In the genomic region with DNA sequence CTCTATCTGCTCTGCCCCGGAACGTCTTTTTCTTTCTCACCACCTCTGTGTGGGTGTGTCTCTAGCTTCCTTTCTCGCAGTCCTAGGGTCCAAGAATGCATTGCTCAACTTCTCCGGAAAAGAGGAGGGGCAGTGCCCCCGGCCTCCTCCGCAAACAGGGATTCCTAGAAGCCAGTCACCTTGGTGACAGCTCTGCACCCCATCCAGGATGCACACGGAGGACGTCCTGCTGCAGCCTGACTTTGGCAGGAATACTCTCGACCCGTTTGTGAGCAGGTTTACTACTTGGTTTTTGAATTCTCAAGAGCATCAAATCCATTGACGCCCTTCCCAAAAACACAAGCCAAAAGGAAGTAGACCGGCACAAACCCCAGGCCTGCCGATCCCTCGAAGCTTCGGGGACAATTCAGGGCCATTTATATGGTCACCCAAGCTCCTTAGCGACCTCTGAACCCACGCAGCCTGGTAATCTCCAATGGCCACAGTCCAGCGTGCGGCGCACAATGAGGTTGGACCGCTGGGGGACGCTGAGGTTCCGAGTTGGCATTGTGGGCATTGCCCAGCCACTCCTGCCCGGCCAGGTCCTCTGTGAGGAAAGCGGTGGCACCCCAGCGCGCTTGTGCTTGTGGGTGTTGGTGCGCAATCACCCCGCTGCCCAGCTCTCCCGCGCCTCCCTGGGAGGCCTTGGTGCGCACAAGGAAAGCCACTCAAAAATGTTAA, we compare ENCODE assay signal across 26 cellular contexts. TPM values are rescaled to one million over a fixed set of nuclear protein-coding genes. Genes with fewer than 3 reads are reported as not detected.
DNase-seq lines count a peak whose midpoint lies in the region; ATAC-seq and TF ChIP-seq lines count a peak whose summit lies in the region.
"Had no signal": no experiment of that assay in that cellular context is flagged by ENCODE, and none has a peak within 500 bp of the region (broad histone marks: within the 10 kb centered on the region; RNA-seq: fewer than 3 reads in every experiment).

No MANE protein-coding gene starts in this region.

- peak overlapping the region; percentile 19 for H3K4me3 Mint-ChIP-seq in natural killer cell
- H3K4me3 Mint-ChIP-seq in natural killer cell treated with Interleukin-12 subunit alpha and Interleukin-12 subunit beta and Interleukin-15 and Interleukin-18, amount 100 ng/mL, for 72 hours: no peak overlapping the region
- H3K4me3 Mint-ChIP-seq: activated naive CD4-positive, alpha-beta T cell treated with anti-CD3 and anti-CD28 coated beads, Interleukin-2, amount 50 U/mL, for 24 hours; dendritic cell treated with granulocyte-macrophage colony-stimulating factor and Interleukin-4, amounts not matched to agents 40 ng/mL and 50 ng/mL, for 4 days had no signal

- no peaks in the 10 kb centered on the region for H3K36me3 ChIP-seq in ovary
- H3K36me3 ChIP-seq: brain microvascular endothelial cell, right atrium auricular region, vagina had no signal

- peaks cover 8% of the 10 kb centered on the region for H3K27me3 ChIP-seq in ovary

- TF ChIP-seq EP300 in ovary (IDR thresholded peaks at IDR 0.05): no peak

- peaks cover 11% of the 10 kb centered on the region for H3K36me3 Mint-ChIP-seq in natural killer cell
- H3K36me3 Mint-ChIP-seq in natural killer cell treated with Interleukin-12 subunit alpha and Interleukin-12 subunit beta and Interleukin-15 and Interleukin-18, amount 100 ng/mL, for 72 hours: peaks cover 8% of the 10 kb centered on the region

- no peak overlapping the region for H3K27ac ChIP-seq in ovary
- H3K27ac ChIP-seq: brain microvascular endothelial cell, right atrium auricular region, vagina had no signal

- peaks cover 15 to 20% of the 10 kb centered on the region in 2 donors for H3K4me1 Mint-ChIP-seq in natural killer cell
- peaks cover 10 to 17% of the 10 kb centered on the region in 2 donors for H3K4me1 Mint-ChIP-seq in natural killer cell treated with Interleukin-12 subunit alpha and Interleukin-12 subunit beta and Interleukin-15 and Interleukin-18, amount 100 ng/mL, for 72 hours (ENCODE audit: low read depth in 2 of 2)

- H3K4me1 ChIP-seq in ovary (ENCODE audit: insufficient read depth): no peaks in the 10 kb centered on the region
- H3K4me1 ChIP-seq: Caco-2 had no signal

- intact Hi-C loops in natural killer cell (cut with micrococcal nuclease) (no loop called here), ovary (cut with DNase I) (no loop called here)

- ATAC-seq in natural killer cell: no peak
- no peak for ATAC-seq in natural killer cell treated with Interleukin-12 subunit alpha and Interleukin-12 subunit beta and Interleukin-15 and Interleukin-18, amount 100 ng/mL, for 72 hours
- no peak for ATAC-seq in activated CD4-positive, CD25-positive, alpha-beta regulatory T cell treated with anti-CD3 and anti-CD28 coated beads, Interleukin-2, amount 50 U/mL, for 24 hours
- no peak for ATAC-seq in HG02970 (IDR thresholded peaks at IDR 0.05; ENCODE audit: low FRiP score, unreplicated experiment)
- ATAC-seq: Right ventricle myocardium inferior had no signal

- TF ChIP-seq POLR2A in NB4 (IDR thresholded peaks at IDR 0.05; ENCODE audit: extremely low read depth, insufficient read length) (no peak), ovary (IDR thresholded peaks at IDR 0.05) (no peak)

- DNase-seq in natural killer cell: no peak
- DNase-seq in natural killer cell treated with Interleukin-12 subunit alpha and Interleukin-12 subunit beta and Interleukin-15 and Interleukin-18, amount 100 ng/mL, for 72 hours (ENCODE audit: low spot score): no peak
- peak; percentile 58 for DNase-seq in NB4 (ENCODE audit: low read depth)
- DNase-seq in kidney tubule cell (ENCODE audit: low spot score): peak; percentile 47
- no peak for DNase-seq in middle frontal gyrus (ENCODE audit: extremely low spot score, low spot score)
- no peak for DNase-seq in ovary
- DNase-seq: activated CD4-positive, CD25-positive, alpha-beta regulatory T cell treated with anti-CD3 and anti-CD28 coated beads, Interleukin-2, amount 50 U/mL, for 72 hours; activated T-cell treated with anti-CD3 and anti-CD28 coated beads for 4 hours; brain microvascular endothelial cell; Caco-2; erythroblast; NCI-H2029 treated with DMSO at 0.1 percent for 48 hours; NCI-H510A; stimulated activated CD4-positive, alpha-beta T cell treated with anti-CD3 and anti-CD28 coated beads, Interleukin-1b, Interleukin-23, amount 100 ng/mL, for 48 hours; substantia nigra had no signal

- 3% methylated on average over 32 of the region's 32 CpGs for whole genome bisulfite sequencing in ovary, 3 donors

- TF ChIP-seq CTCF in natural killer cell (IDR thresholded peaks at IDR 0.05) (no peak), NB4 (IDR thresholded peaks at IDR 0.05; ENCODE audit: low read depth, low read length) (no peak), ovary (IDR thresholded peaks at IDR 0.05) (no peak)

- peaks cover 73 to 88% of the 10 kb centered on the region in 2 donors for H3K27me3 Mint-ChIP-seq in natural killer cell (ENCODE audit: low read depth in 2 of 2)
- H3K27me3 Mint-ChIP-seq in natural killer cell treated with Interleukin-12 subunit alpha and Interleukin-12 subunit beta and Interleukin-15 and Interleukin-18, amount 100 ng/mL, for 72 hours: peaks cover 42 to 67% of the 10 kb centered on the region in 2 donors

- no peaks in the 10 kb centered on the region for H3K9me3 ChIP-seq in ovary
- H3K9me3 ChIP-seq: Caco-2, right atrium auricular region, vagina had no signal

- no peak overlapping the region for H3K27ac Mint-ChIP-seq in natural killer cell
- H3K27ac Mint-ChIP-seq in natural killer cell treated with Interleukin-12 subunit alpha and Interleukin-12 subunit beta and Interleukin-15 and Interleukin-18, amount 100 ng/mL, for 72 hours: no peak overlapping the region
- H3K27ac Mint-ChIP-seq: dendritic cell treated with granulocyte-macrophage colony-stimulating factor and Interleukin-4, amounts not matched to agents 40 ng/mL and 50 ng/mL, for 4 days had no signal

- H3K4me3 ChIP-seq in NB4 (ENCODE audit: low read depth, low read length) (no peak overlapping the region), ovary (no peak overlapping the region)
- H3K4me3 ChIP-seq: right atrium auricular region, vagina had no signal

- peaks cover 2 to 3% of the 10 kb centered on the region in 2 donors for H3K9me3 Mint-ChIP-seq in natural killer cell
- peaks cover 3% of the 10 kb centered on the region for H3K9me3 Mint-ChIP-seq in natural killer cell treated with Interleukin-12 subunit alpha and Interleukin-12 subunit beta and Interleukin-15 and Interleukin-18, amount 100 ng/mL, for 72 hours
- H3K9me3 Mint-ChIP-seq: dendritic cell treated with granulocyte-macrophage colony-stimulating factor and Interleukin-4, amounts not matched to agents 40 ng/mL and 50 ng/mL, for 4 days had no signal

RNA-seq across cellular contexts. Expression of a gene that starts 9.8 kb away (rescaled TPM):
- total RNA-seq in natural killer cell: not detected
- total RNA-seq in natural killer cell treated with Interleukin-12 subunit alpha and Interleukin-12 subunit beta and Interleukin-15 and Interleukin-18, amount 100 ng/mL, for 72 hours: not detected
- total RNA-seq in ovary: 1 to 10 TPM in 1 of 7 donors, under 1 TPM in 5, not detected in 1; 0.10 to 1.4 (median 0.49) TPM
- polyA plus RNA-seq in ovary: under 1 TPM; 0.10 to 0.21 TPM
- total RNA-seq: glomerular endothelial cell; right atrium auricular region; Right ventricle myocardium inferior; T-helper 1 cell treated with Interleukin-12 subunit alpha and Interleukin-12 subunit beta and Interleukin-4 antibody, amounts not matched to agents 30 ng/mL and 1 ng/mL, for 36 hours had no signal
- polyA plus RNA-seq: AG04450, neural cell had no signal

RNA-seq across cellular contexts. Expression of a gene that starts 50.4 kb away (rescaled TPM):
- total RNA-seq in natural killer cell (10 to 100 TPM; 10.2 to 13.1 (median 12.9) TPM), ovary (10 to 100 TPM; 18.5 to 24.2 (median 20.0) TPM)
- total RNA-seq in natural killer cell treated with Interleukin-12 subunit alpha and Interleukin-12 subunit beta and Interleukin-15 and Interleukin-18, amount 100 ng/mL, for 72 hours: 10 to 100 TPM; 16.7 to 17.7 TPM
- 10 to 100 TPM; 17.4 to 20.2 TPM for polyA plus RNA-seq in ovary

Comparison
In these comparisons a context has a peak if more than half of its experiments do, and no peak if none do; other contexts are left out.
1. DNase-seq: peak in NB4 (single experiment) and kidney tubule cell (single experiment); none in natural killer cell (single experiment), natural killer cell treated with Interleukin-12 subunit alpha and Interleukin-12 subunit beta and Interleukin-15 and Interleukin-18, amount 100 ng/mL, for 72 hours (single experiment), middle frontal gyrus (single experiment) and ovary (0 of 5).